ENCODE assay signal across 8 cellular contexts in the genomic region with DNA sequence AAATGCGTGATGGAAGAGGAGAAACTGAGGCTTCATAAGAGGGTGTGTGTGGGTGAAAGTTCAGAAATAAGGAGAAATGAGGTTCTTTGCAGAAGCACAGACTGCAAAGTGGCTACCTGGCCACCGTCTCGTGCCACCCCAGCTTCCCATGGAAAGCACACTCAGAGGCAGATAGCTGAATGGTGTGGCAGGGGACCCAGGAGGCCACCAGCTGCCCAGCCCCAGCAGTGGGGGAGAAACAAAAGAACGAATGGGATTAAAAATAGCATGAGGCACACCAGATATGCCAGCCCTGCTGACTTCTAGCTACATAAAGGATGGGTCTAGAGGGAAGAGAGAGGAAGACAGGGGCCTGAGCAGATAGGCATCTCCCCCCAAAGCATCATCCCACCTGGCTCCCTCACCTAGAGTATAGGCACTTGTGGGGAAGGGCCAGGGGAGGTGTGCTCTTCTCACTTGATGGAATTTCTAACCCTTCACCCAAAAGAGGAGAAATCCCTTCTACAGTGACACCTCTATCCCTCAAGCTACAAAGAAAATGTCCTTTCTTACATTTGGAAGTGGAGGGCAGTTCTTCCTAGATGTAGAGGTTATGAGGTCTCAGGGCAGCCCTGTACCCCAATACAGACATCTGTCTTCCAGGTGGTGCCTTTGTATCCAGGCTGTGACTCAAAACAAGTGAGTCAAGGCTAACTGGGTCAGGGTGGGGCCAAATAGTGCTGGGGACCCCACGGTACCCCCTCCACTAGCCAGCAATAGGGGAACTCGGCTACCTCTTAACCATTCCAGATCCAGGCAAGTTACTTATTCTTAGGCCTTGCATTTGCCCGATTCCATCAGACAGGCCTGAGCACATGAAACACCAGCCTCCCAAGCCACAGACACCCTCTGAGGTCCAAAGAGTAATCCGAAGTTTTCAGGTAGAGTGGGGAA. TPM values are rescaled to one million over a fixed set of nuclear protein-coding genes. Genes with fewer than 3 reads are reported as not detected.
A peak's percentile ranks its signal among the peaks of the same experiment; 100 is the strongest.
DNase-seq lines count a peak whose midpoint lies in the region; ATAC-seq and TF ChIP-seq lines count a peak whose summit lies in the region.

No MANE protein-coding gene starts in this region.

- H3K27me3 ChIP-seq in HUES64 (ENCODE audit: insufficient read depth, low read length), result no peaks in the 10 kb centered on the region
- no peaks in the 10 kb centered on the region for H3K27me3 ChIP-seq in vagina

- no peak for TF ChIP-seq POLR2A in vagina (IDR thresholded peaks at IDR 0.05)

- DNase-seq in astrocyte of the spinal cord (ENCODE audit: low read depth, low spot score), result no peak
- DNase-seq in lung microvascular endothelial cell (ENCODE audit: low read depth in 2 of 2), result peak; percentile 9 to 36
- DNase-seq in vagina (ENCODE audit: extremely low spot score in 2 of 2), result peak in 1 of 2 donors; percentile 87
- no peak for DNase-seq in NCI-H187 treated with DMSO at 0.1 percent for 48 hours (lab: John Stamatoyannopoulos, UW)

- TF ChIP-seq CTCF in 22Rv1 (IDR thresholded peaks at IDR 0.05) (no peak), astrocyte of the spinal cord (IDR thresholded peaks at IDR 0.05; ENCODE audit: low read depth, low read length) (no peak), vagina (IDR thresholded peaks at IDR 0.05) (no peak)

- H3K4me3 ChIP-seq in HUES64 (ENCODE audit: low read length) (peak overlapping the region; percentile 71), astrocyte of the spinal cord (ENCODE audit: low read depth, low read length) (peak overlapping the region; percentile 83), vagina (peak overlapping the region; percentile 96 to 97)

- ATAC-seq in GM19035 (IDR thresholded peaks at IDR 0.05; ENCODE audit: unreplicated experiment) (no peak), HG03342 (IDR thresholded peaks at IDR 0.05; ENCODE audit: unreplicated experiment) (no peak)

- in situ Hi-C loops in astrocyte of the spinal cord (cut with HindIII; ENCODE audit: low sequenced_read_pairs), result no loop called here

- 42% methylated on average over 7 of the region's 8 CpGs for WGBS in HUES64

- H3K36me3 ChIP-seq in HUES64 (ENCODE audit: insufficient read depth, low read length), result peaks cover 25% of the 10 kb centered on the region
- peaks cover 0 to 21% of the 10 kb centered on the region in 2 donors for H3K36me3 ChIP-seq in vagina

- peaks cover 48% of the 10 kb centered on the region for H3K4me1 ChIP-seq in HUES64 (ENCODE audit: insufficient read depth, low read length)
- H3K4me1 ChIP-seq in vagina, result peaks cover 65% of the 10 kb centered on the region

- H3K9ac ChIP-seq in HUES64 (ENCODE audit: low read depth, low read length), result peak overlapping the region; percentile 72

- H3K9me3 ChIP-seq in HUES64 (ENCODE audit: insufficient read depth, low read depth, low read length), result no peaks in the 10 kb centered on the region
- no peaks in the 10 kb centered on the region for H3K9me3 ChIP-seq in vagina

- intact Hi-C loops in vagina (cut with DNase I), result no loop called here

- H3K27ac ChIP-seq in 22Rv1 (peak overlapping the region; percentile 97), HUES64 (ENCODE audit: low read depth, low read length) (peak overlapping the region; percentile 100), vagina (peak overlapping the region; percentile 99)

RNA-seq across cellular contexts. Expression of a gene that starts 3.5 kb away (rescaled TPM):
- 256 TPM for polyA plus RNA-seq in HUES64 (2013, experiment 1 of 2)
- polyA plus RNA-seq in HUES64 (2013, experiment 2 of 2), result 262 TPM
- 88.5 and 94.4 TPM in 2 replicates for total RNA-seq in lung microvascular endothelial cell
- total RNA-seq in vagina, result 154 TPM

RNA-seq across cellular contexts. Expression of a gene that starts 7.1 kb away (rescaled TPM):
- polyA plus RNA-seq in HUES64 (2013, experiment 1 of 2), result 28.7 TPM
- 31.2 TPM for polyA plus RNA-seq in HUES64 (2013, experiment 2 of 2)
- total RNA-seq in lung microvascular endothelial cell (40.3 TPM in 2 replicates), vagina (40.0 TPM)

RNA-seq across cellular contexts. Expression of a gene that starts 19.3 kb away (rescaled TPM):
- 84.7 TPM for polyA plus RNA-seq in HUES64 (2013, experiment 1 of 2)
- polyA plus RNA-seq in HUES64 (2013, experiment 2 of 2), result 76.6 TPM
- total RNA-seq in lung microvascular endothelial cell (6.8 and 9.3 TPM in 2 replicates), vagina (30.4 TPM)

RNA-seq across cellular contexts. Expression of a gene that starts 19.4 kb away (rescaled TPM):
- 44.6 TPM for polyA plus RNA-seq in HUES64 (2013, experiment 1 of 2)
- 37.2 TPM for polyA plus RNA-seq in HUES64 (2013, experiment 2 of 2)
- total RNA-seq in lung microvascular endothelial cell, result 4.4 and 6.3 TPM in 2 replicates
- 12.8 TPM for total RNA-seq in vagina

RNA-seq across cellular contexts. Expression of a gene that starts 19.7 kb away (rescaled TPM):
- polyA plus RNA-seq in HUES64 (2013, experiment 1 of 2), result 15.7 TPM
- polyA plus RNA-seq in HUES64 (2013, experiment 2 of 2), result 22.1 TPM
- total RNA-seq in lung microvascular endothelial cell (6.5 and 18.3 TPM in 2 replicates), vagina (17.7 TPM)

Comparison
In these comparisons a context has a peak if more than half of its experiments do, and no peak if none do; other contexts are left out.
1. DNase-seq: peak in lung microvascular endothelial cell (2 of 2); none in astrocyte of the spinal cord (single experiment) and NCI-H187 treated with DMSO at 0.1 percent for 48 hours (single experiment).
2. Peak in every context shown above with its lines, with median percentiles within 50 percentile points of each other: H3K27ac ChIP-seq and H3K4me3 ChIP-seq.